19 cellular contexts compared by ENCODE assay signal in the genomic region with DNA sequence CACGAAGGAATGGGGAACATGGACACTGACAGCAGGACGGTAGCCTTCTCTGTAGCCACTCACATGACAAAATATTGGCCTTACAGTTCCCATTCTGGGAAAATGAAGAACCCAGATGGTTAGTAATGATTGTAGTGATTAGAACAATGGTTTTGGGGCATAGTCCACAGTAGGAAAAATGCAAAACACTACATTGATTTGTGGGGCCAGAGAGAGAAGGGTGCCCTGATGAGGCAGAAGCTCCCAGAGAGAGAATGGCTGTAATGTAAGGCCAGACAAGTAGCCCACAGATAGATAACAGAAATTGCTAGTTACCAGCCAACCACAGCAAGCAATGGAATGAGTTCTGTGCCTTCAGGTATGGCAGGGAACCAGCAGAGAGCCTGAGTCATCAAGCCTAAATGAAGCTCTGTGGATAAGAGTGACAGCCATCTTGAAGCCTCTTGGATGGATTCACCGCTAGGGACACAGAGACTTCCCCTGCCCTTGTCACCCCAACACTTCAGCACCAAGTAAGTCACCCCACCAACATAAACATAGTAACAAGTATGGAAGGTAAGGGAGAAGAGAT.
DNase-seq lines count a peak whose midpoint lies in the region; ATAC-seq lines count a peak whose summit lies in the region.
"Had no signal": no experiment of that assay in that cellular context is flagged by ENCODE, and none has a peak within 500 bp of the region (broad histone marks: within the 10 kb centered on the region; RNA-seq: fewer than 3 reads in every experiment).

No MANE protein-coding gene starts in this region.

- peak; percentile 22 for DNase-seq in ELR (ENCODE audit: low read depth)
- DNase-seq in SW480 (ENCODE audit: low spot score) = peak; percentile 4
- DNase-seq in fibroblast of gingiva (ENCODE audit: low read depth) = peak; percentile 19
- peak; percentile 92 to 93 for DNase-seq in trophoblast cell
- DNase-seq in aorta = no peak
- DNase-seq in activated CD4-positive, alpha-beta memory T cell treated with anti-CD3 and anti-CD28 coated beads, Interleukin-2, amount 10 ng/mL, durations not matched to agents 7 days and 5 days = no peak
- no peak for DNase-seq in germinal center (ENCODE audit: low spot score)
- DNase-seq: activated CD8-positive, alpha-beta memory T cell treated with anti-CD3 and anti-CD28 coated beads, Interleukin-2, amount 10 ng/mL, durations not matched to agents 7 days and 5 days; DMS79 treated with DMSO at 0.1 percent for 48 hours; NCI-H1092; NCI-H774; right lobe of liver; T-helper 1 cell had no signal

- H3K9me3 Mint-ChIP-seq in activated CD4-positive, alpha-beta memory T cell treated with anti-CD3 and anti-CD28 coated beads, Interleukin-2, amount 10 ng/mL, durations not matched to agents 7 days and 5 days = no peaks in the 10 kb centered on the region

- H3K27me3 ChIP-seq in trophoblast cell (ENCODE audit: insufficient read depth, low read length) = no peaks in the 10 kb centered on the region
- no peaks in the 10 kb centered on the region for H3K27me3 ChIP-seq in aorta (ENCODE audit: control insufficient read depth in 1 of 2, insufficient read depth in 2 of 2, low read length in 1 of 2)
- H3K27me3 ChIP-seq: right lobe of liver, suprapubic skin had no signal

- H3K27ac Mint-ChIP-seq in activated CD4-positive, alpha-beta memory T cell treated with anti-CD3 and anti-CD28 coated beads, Interleukin-2, amount 10 ng/mL, durations not matched to agents 7 days and 5 days = no peak overlapping the region
- H3K27ac Mint-ChIP-seq: activated CD8-positive, alpha-beta memory T cell treated with anti-CD3 and anti-CD28 coated beads, Interleukin-2, amount 10 ng/mL, durations not matched to agents 7 days and 5 days; CD14-positive monocyte had no signal

- H3K27ac ChIP-seq in trophoblast cell (ENCODE audit: low read depth, low read length) = no peak overlapping the region
- no peak overlapping the region for H3K27ac ChIP-seq in aorta (ENCODE audit: low read depth in 1 of 2, low read length in 2 of 2)
- H3K27ac ChIP-seq: right lobe of liver, suprapubic skin had no signal

- no peak overlapping the region for H4K8ac ChIP-seq in trophoblast cell (ENCODE audit: low read depth, low read length)

- no peak overlapping the region for H3K14ac ChIP-seq in trophoblast cell (ENCODE audit: low read length)

- no peak overlapping the region for H2AFZ ChIP-seq in trophoblast cell (ENCODE audit: insufficient read depth, low read length, poor library complexity)

- H4K91ac ChIP-seq in trophoblast cell (ENCODE audit: low read depth, low read length) = no peak overlapping the region

- H3K4me1 ChIP-seq in trophoblast cell (ENCODE audit: control insufficient read depth in 1 of 2, insufficient read depth in 2 of 2, low read length in 2 of 2) (no peaks in the 10 kb centered on the region), aorta (ENCODE audit: control insufficient read depth in 1 of 2, insufficient read depth in 2 of 2, low read length in 2 of 2) (no peaks in the 10 kb centered on the region)
- H3K4me1 ChIP-seq: HAP-1, right lobe of liver, suprapubic skin had no signal

- H3K4ac ChIP-seq in trophoblast cell (ENCODE audit: low read depth, low read length) = no peak overlapping the region

- H3K4me2 ChIP-seq in trophoblast cell (ENCODE audit: low read length) = no peak overlapping the region

- H3K79me2 ChIP-seq in trophoblast cell (ENCODE audit: control insufficient read depth, insufficient read depth, low read length, poor library complexity) = no peaks in the 10 kb centered on the region

- H4K12ac ChIP-seq in trophoblast cell (ENCODE audit: low read depth, low read length) = no peak overlapping the region

- no peak overlapping the region for H3K23ac ChIP-seq in trophoblast cell (ENCODE audit: low read length)

- no peak overlapping the region for H2BK5ac ChIP-seq in trophoblast cell (ENCODE audit: low read depth, low read length, poor library complexity)

- intact Hi-C loops in aorta (cut with DNase I) = no loop called here

- H3K9ac ChIP-seq in trophoblast cell (ENCODE audit: low read length) = no peak overlapping the region

- WGBS in trophoblast cell (ENCODE audit: extremely low coverage, insufficient coverage, insufficient read length) = no CpG with 5 or more reads among the region's 3 CpGs
- WGBS in aorta, 2 donors = 43 to 57% methylated on average over 3 of the region's 3 CpGs

- CTCF ChIA-PET in activated CD4-positive, alpha-beta memory T cell treated with anti-CD3 and anti-CD28 coated beads, Interleukin-2, amount 10 ng/mL, durations not matched to agents 7 days and 5 days (lab: Charles Lee) = no interaction called here

- no peaks in the 10 kb centered on the region for H3K36me3 ChIP-seq in trophoblast cell (ENCODE audit: control insufficient read depth in 1 of 2, insufficient read depth in 2 of 2, low read length in 2 of 2)
- H3K36me3 ChIP-seq in aorta (ENCODE audit: control insufficient read depth in 1 of 2, insufficient read depth in 2 of 2, low read length in 1 of 2) = no peaks in the 10 kb centered on the region
- H3K36me3 ChIP-seq: HAP-1, right lobe of liver, suprapubic skin had no signal

- H3K27me3 Mint-ChIP-seq in activated CD4-positive, alpha-beta memory T cell treated with anti-CD3 and anti-CD28 coated beads, Interleukin-2, amount 10 ng/mL, durations not matched to agents 7 days and 5 days = no peaks in the 10 kb centered on the region
- H3K27me3 Mint-ChIP-seq: activated CD8-positive, alpha-beta memory T cell treated with anti-CD3 and anti-CD28 coated beads, Interleukin-2, amount 10 ng/mL, durations not matched to agents 7 days and 5 days; brain had no signal

- H2BK120ac ChIP-seq in trophoblast cell (ENCODE audit: insufficient read depth, low read length, poor library complexity) = no peak overlapping the region

- H3K4me3 ChIP-seq in trophoblast cell (ENCODE audit: low read depth, low read length) (no peak overlapping the region), aorta (ENCODE audit: low read length in 2 of 2) (no peak overlapping the region)
- H3K4me3 ChIP-seq: HAP-1, right lobe of liver, suprapubic skin had no signal

- H3K79me1 ChIP-seq in trophoblast cell (ENCODE audit: low read length) = no peaks in the 10 kb centered on the region

- no peak overlapping the region for H3K18ac ChIP-seq in trophoblast cell (ENCODE audit: low read length)

- no peaks in the 10 kb centered on the region for H3K36me3 Mint-ChIP-seq in activated CD4-positive, alpha-beta memory T cell treated with anti-CD3 and anti-CD28 coated beads, Interleukin-2, amount 10 ng/mL, durations not matched to agents 7 days and 5 days (ENCODE audit: low read depth)
- H3K36me3 Mint-ChIP-seq: activated CD8-positive, alpha-beta memory T cell treated with anti-CD3 and anti-CD28 coated beads, Interleukin-2, amount 10 ng/mL, durations not matched to agents 7 days and 5 days; brain had no signal

- no peak for ATAC-seq in HG02588 (IDR thresholded peaks at IDR 0.05; ENCODE audit: unreplicated experiment)
- no peak for ATAC-seq in aorta (ENCODE audit: low FRiP score)
- ATAC-seq: activated CD8-positive, alpha-beta memory T cell treated with anti-CD3 and anti-CD28 coated beads, Interleukin-2, amount 10 ng/mL, durations not matched to agents 7 days and 5 days; right lobe of liver had no signal

- peaks cover 8% of the 10 kb centered on the region for H3K4me1 Mint-ChIP-seq in activated CD4-positive, alpha-beta memory T cell treated with anti-CD3 and anti-CD28 coated beads, Interleukin-2, amount 10 ng/mL, durations not matched to agents 7 days and 5 days
- H3K4me1 Mint-ChIP-seq: CD14-positive monocyte had no signal

- H2BK12ac ChIP-seq in trophoblast cell (ENCODE audit: low read length) = no peak overlapping the region

- no peak overlapping the region for H3K4me3 Mint-ChIP-seq in activated CD4-positive, alpha-beta memory T cell treated with anti-CD3 and anti-CD28 coated beads, Interleukin-2, amount 10 ng/mL, durations not matched to agents 7 days and 5 days
- H3K4me3 Mint-ChIP-seq: activated CD8-positive, alpha-beta memory T cell treated with anti-CD3 and anti-CD28 coated beads, Interleukin-2, amount 10 ng/mL, durations not matched to agents 7 days and 5 days; brain; CD14-positive monocyte; neural crest cell had no signal

- POLR2A ChIA-PET in activated CD4-positive, alpha-beta memory T cell treated with anti-CD3 and anti-CD28 coated beads, Interleukin-2, amount 10 ng/mL, durations not matched to agents 7 days and 5 days (lab: Charles Lee) = no interaction called here

- H3K9me3 ChIP-seq in trophoblast cell (ENCODE audit: insufficient read depth, low read depth, low read length) (no peaks in the 10 kb centered on the region), aorta (ENCODE audit: control insufficient read depth, low read length) (no peaks in the 10 kb centered on the region)
- H3K9me3 ChIP-seq: HAP-1, right lobe of liver, suprapubic skin had no signal

- H2AK5ac ChIP-seq in trophoblast cell (ENCODE audit: low read length) = no peak overlapping the region

Comparison
In these comparisons a context has a peak if more than half of its experiments do, and no peak if none do; other contexts are left out.
1. DNase-seq: peak in ELR (single experiment), SW480 (single experiment), fibroblast of gingiva (single experiment) and trophoblast cell (2 of 2); none in aorta (0 of 2), activated CD4-positive, alpha-beta memory T cell treated with anti-CD3 and anti-CD28 coated beads, Interleukin-2, amount 10 ng/mL, durations not matched to agents 7 days and 5 days (single experiment) and germinal center (single experiment).